8 cellular contexts compared by ENCODE assay signal in genomic region chr2:68357608-68358337, GRCh38. TPM values are rescaled to one million over a fixed set of nuclear protein-coding genes. Genes with fewer than 3 reads are reported as not detected.
DNase-seq lines count a peak whose midpoint lies in the region; ATAC-seq and TF ChIP-seq lines count a peak whose summit lies in the region.

No MANE protein-coding gene starts in this region.

- no CpG with 5 or more reads among the region's 6 CpGs for WGBS in trophoblast cell (ENCODE audit: extremely low coverage, insufficient coverage, insufficient read length)

- no peak overlapping the region for H3K27ac ChIP-seq in trophoblast cell (ENCODE audit: low read depth, low read length)

- TF ChIP-seq CTCF in fibroblast of the aortic adventitia (IDR thresholded peaks at IDR 0.05; ENCODE audit: insufficient read depth, low read length), result peak; percentile 59

- no peak overlapping the region for H4K12ac ChIP-seq in trophoblast cell (ENCODE audit: low read depth, low read length)

- H3K4me2 ChIP-seq in trophoblast cell (ENCODE audit: low read length), result no peak overlapping the region

- H3K36me3 ChIP-seq in trophoblast cell (ENCODE audit: control insufficient read depth in 1 of 2, insufficient read depth in 2 of 2, low read length in 2 of 2), result no peaks in the 10 kb centered on the region

- H3K18ac ChIP-seq in trophoblast cell (ENCODE audit: low read length), result no peak overlapping the region

- no peaks in the 10 kb centered on the region for H3K79me1 ChIP-seq in trophoblast cell (ENCODE audit: low read length)

- H3K4me1 ChIP-seq in trophoblast cell (ENCODE audit: control insufficient read depth in 1 of 2, insufficient read depth in 2 of 2, low read length in 2 of 2), result no peaks in the 10 kb centered on the region

- H2BK12ac ChIP-seq in trophoblast cell (ENCODE audit: low read length), result no peak overlapping the region

- no peak overlapping the region for H2BK120ac ChIP-seq in trophoblast cell (ENCODE audit: insufficient read depth, low read length, poor library complexity)

- H2AFZ ChIP-seq in trophoblast cell (ENCODE audit: insufficient read depth, low read length, poor library complexity), result no peak overlapping the region

- H2BK5ac ChIP-seq in trophoblast cell (ENCODE audit: low read depth, low read length, poor library complexity), result no peak overlapping the region

- peak overlapping the region; percentile 26 for H4K91ac ChIP-seq in trophoblast cell (ENCODE audit: low read depth, low read length)

- ATAC-seq in GM21515 (IDR thresholded peaks at IDR 0.05; ENCODE audit: unreplicated experiment) (peak; percentile 62), GM18870 (IDR thresholded peaks at IDR 0.05; ENCODE audit: unreplicated experiment) (no peak)
- ATAC-seq in activated T-cell treated with anti-CD3 and anti-CD28 coated beads, Interleukin-2, amount 50 U/mL, for 4 hours, result no peak

- no peak overlapping the region for H3K4ac ChIP-seq in trophoblast cell (ENCODE audit: low read depth, low read length)

- H3K23ac ChIP-seq in trophoblast cell (ENCODE audit: low read length), result no peak overlapping the region

- no peak overlapping the region for H3K9ac ChIP-seq in trophoblast cell (ENCODE audit: low read length)

- peak; percentile 67 for DNase-seq in GM03348 (ENCODE audit: low spot score)
- peak in 72 of 76 experiments; percentile 30 to 88 (median 68) for DNase-seq in HUDEP-2 (lab: John Stamatoyannopoulos, UW; ENCODE audit: unreplicated experiment in 76 of 76)
- DNase-seq in RPMI7951 (ENCODE audit: low read depth), result peak; percentile 67
- DNase-seq in fibroblast of the aortic adventitia (ENCODE audit: low read depth), result peak; percentile 50
- peak; percentile 40 to 59 for DNase-seq in trophoblast cell
- DNase-seq in activated T-cell treated with anti-CD3 and anti-CD28 coated beads, Interleukin-2, amount 50 U/mL, for 4 hours, result no peak

- no peaks in the 10 kb centered on the region for H3K9me3 Mint-ChIP-seq in activated T-cell treated with anti-CD3 and anti-CD28 coated beads, Interleukin-2, amount 50 U/mL, for 4 hours

- no peak overlapping the region for H2AK5ac ChIP-seq in trophoblast cell (ENCODE audit: low read length)

- H3K27me3 ChIP-seq in trophoblast cell (ENCODE audit: insufficient read depth, low read length), result no peaks in the 10 kb centered on the region

- no peak overlapping the region for H3K14ac ChIP-seq in trophoblast cell (ENCODE audit: low read length)

- H3K79me2 ChIP-seq in trophoblast cell (ENCODE audit: control insufficient read depth, insufficient read depth, low read length, poor library complexity), result no peaks in the 10 kb centered on the region

- H3K4me3 Mint-ChIP-seq in activated T-cell treated with anti-CD3 and anti-CD28 coated beads, Interleukin-2, amount 50 U/mL, for 4 hours, result no peak overlapping the region

- no peaks in the 10 kb centered on the region for H3K36me3 Mint-ChIP-seq in activated T-cell treated with anti-CD3 and anti-CD28 coated beads, Interleukin-2, amount 50 U/mL, for 4 hours (ENCODE audit: insufficient read depth)

- H3K9me3 ChIP-seq in trophoblast cell (ENCODE audit: insufficient read depth, low read depth, low read length), result no peaks in the 10 kb centered on the region

- H3K27me3 Mint-ChIP-seq in activated T-cell treated with anti-CD3 and anti-CD28 coated beads, Interleukin-2, amount 50 U/mL, for 4 hours (ENCODE audit: low read depth), result peaks cover 2% of the 10 kb centered on the region

- H4K8ac ChIP-seq in trophoblast cell (ENCODE audit: low read depth, low read length), result peak overlapping the region; percentile 48

- H3K4me1 Mint-ChIP-seq in activated T-cell treated with anti-CD3 and anti-CD28 coated beads, Interleukin-2, amount 50 U/mL, for 4 hours (ENCODE audit: low read depth), result peaks cover 8% of the 10 kb centered on the region

- no peak overlapping the region for H3K4me3 ChIP-seq in fibroblast of the aortic adventitia (ENCODE audit: low read depth, low read length)
- no peak overlapping the region for H3K4me3 ChIP-seq in trophoblast cell (ENCODE audit: low read depth, low read length)

RNA-seq across cellular contexts. Expression of gene PLEK, which starts 7.3 kb away (rescaled TPM):
- total RNA-seq in RPMI7951 (2014; rRNA removed; shearing (Covaris generic)), result not detected in 2 replicates
- under 0.01 TPM in 1 of 2 replicates, not detected in the other for total RNA-seq in fibroblast of the aortic adventitia (ENCODE audit: low replicate concordance)
- 0.36 and 0.42 TPM in 2 replicates for polyA plus RNA-seq in trophoblast cell (2013)
- total RNA-seq in activated T-cell treated with anti-CD3 and anti-CD28 coated beads, Interleukin-2, amount 50 U/mL, for 4 hours, result 1 to 10 TPM; 2.6 to 7.8 (median 7.8) TPM

RNA-seq across cellular contexts. Expression of gene CNRIP1, which starts 38.0 kb away (rescaled TPM):
- total RNA-seq in RPMI7951 (2014; rRNA removed; shearing (Covaris generic)), result 50.5 and 53.9 TPM in 2 replicates
- 40.0 and 46.9 TPM in 2 replicates for total RNA-seq in fibroblast of the aortic adventitia (ENCODE audit: low replicate concordance)
- 1.0 and 1.3 TPM in 2 replicates for polyA plus RNA-seq in trophoblast cell (2013)
- under 1 TPM in 2 of 3 donors, not detected in 1; 0.11 to 0.13 TPM for total RNA-seq in activated T-cell treated with anti-CD3 and anti-CD28 coated beads, Interleukin-2, amount 50 U/mL, for 4 hours

Comparison
In these comparisons a context has a peak if more than half of its experiments do, and no peak if none do; other contexts are left out.
1. RNA of gene CNRIP1, which starts 38.0 kb away (total RNA-seq): 50.5 to 53.9 TPM in RPMI7951 and 40.0 to 46.9 TPM in fibroblast of the aortic adventitia; 0.11 to 0.13 TPM in activated T-cell treated with anti-CD3 and anti-CD28 coated beads, Interleukin-2, amount 50 U/mL, for 4 hours; every median in the first group is over 10 times any median in the second.